15 cellular contexts compared by ENCODE assay signal in the genomic region with DNA sequence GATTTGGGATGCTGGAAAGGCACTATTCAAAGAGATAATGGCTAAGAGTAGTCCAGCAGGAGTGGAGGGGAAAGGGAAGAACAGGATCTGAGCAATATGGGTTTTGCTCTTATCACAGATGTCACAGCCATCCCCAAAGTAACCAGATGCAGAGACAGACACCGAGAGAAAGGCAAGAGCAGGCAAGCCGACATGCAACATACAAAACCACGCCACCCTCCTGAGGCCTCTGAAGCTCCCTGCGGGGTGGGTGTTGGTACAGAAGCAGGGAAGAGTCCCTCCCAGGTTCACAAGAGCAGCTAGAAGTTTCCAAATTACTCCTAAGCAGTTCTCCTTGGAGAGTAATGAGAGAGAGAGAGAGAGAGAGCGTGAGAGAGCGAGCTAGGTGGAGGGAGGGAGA. TPM values are rescaled to one million over a fixed set of nuclear protein-coding genes. Genes with fewer than 3 reads are reported as not detected.
DNase-seq lines count a peak whose midpoint lies in the region; ATAC-seq and TF ChIP-seq lines count a peak whose summit lies in the region.
"Had no signal": no experiment of that assay in that cellular context is flagged by ENCODE, and none has a peak within 500 bp of the region (broad histone marks: within the 10 kb centered on the region; RNA-seq: fewer than 3 reads in every experiment).

No MANE protein-coding gene starts in this region.

- H3K36me3 ChIP-seq in SK-N-SH (replicated peaks in 1 of 2; ENCODE audit: control insufficient read depth in 1 of 2, insufficient read depth in 2 of 2, low read length in 1 of 2) (no peaks in the 10 kb centered on the region), neural progenitor cell (no peaks in the 10 kb centered on the region)
- H3K36me3 ChIP-seq: BLaER1 had no signal

- no peak overlapping the region for H3K27ac Mint-ChIP-seq in neural progenitor cell
- H3K27ac Mint-ChIP-seq: HFFc6 had no signal

- H3K4me3 Mint-ChIP-seq in neural progenitor cell = no peak overlapping the region
- H3K4me3 Mint-ChIP-seq: HFFc6 had no signal

- 54% methylated on average over 6 of the region's 6 CpGs for WGBS in SK-N-SH (ENCODE audit: low lambda C conversion rate)

- H3K9me3 ChIP-seq in SK-N-SH (no peaks in the 10 kb centered on the region), neural progenitor cell (ENCODE audit: low read depth) (no peaks in the 10 kb centered on the region)

- H3K27me3 Mint-ChIP-seq in neural progenitor cell (ENCODE audit: insufficient read depth, low read depth) = peaks cover 7% of the 10 kb centered on the region

- H3K4me3 ChIP-seq in SK-N-SH (ENCODE audit: low read depth in 2 of 2, low read length in 1 of 2) = no peak overlapping the region
- H3K4me3 ChIP-seq in neural progenitor cell = no peak overlapping the region
- H3K4me3 ChIP-seq: BLaER1 had no signal

- H3K4me1 Mint-ChIP-seq in neural progenitor cell = no peaks in the 10 kb centered on the region

- H3K4me2 ChIP-seq in SK-N-SH (no peak overlapping the region), neural progenitor cell (no peak overlapping the region)
- H3K4me2 ChIP-seq: BLaER1 had no signal

- peak; percentile 24 for TF ChIP-seq RAD21 in SK-N-SH (IDR thresholded peaks at IDR 0.05; ENCODE audit: low read length)

- no peak for DNase-seq in SK-N-SH
- peak; percentile 7 for DNase-seq in NCI-H1694 (lab: John Stamatoyannopoulos, UW)
- DNase-seq in foreskin keratinocyte = no peak
- no peak for DNase-seq in neural progenitor cell (ENCODE audit: low spot score)
- DNase-seq in DMS53 treated with DMSO at 0.1 percent for 48 hours (lab: John Stamatoyannopoulos, UW; ENCODE audit: unreplicated experiment) = no peak
- no peak for DNase-seq in superior temporal gyrus (ENCODE audit: extremely low spot score)
- DNase-seq: 8988T, AML-193, GF-D8, HCEC 1CT, HFFc6 had no signal

- no peak overlapping the region for H2AFZ ChIP-seq in SK-N-SH (ENCODE audit: low read depth)
- peak overlapping the region; percentile 17 for H2AFZ ChIP-seq in neural progenitor cell (replicated peaks)

- CTCF ChIA-PET in SK-N-SH (lab: Yijun Ruan, JAX) = interaction anchor here (1.3 to 1.5 kb wide), 3 partner anchors 12 to 74 kb away, joined by 3 to 4 read pairs (median 3); no protein-coding TSS in a partner anchor

- H3K9ac ChIP-seq in SK-N-SH (no peak overlapping the region), neural progenitor cell (no peak overlapping the region)
- H3K9ac ChIP-seq: BLaER1 had no signal

- H3K9me2 ChIP-seq in SK-N-SH = no peaks in the 10 kb centered on the region

- ATAC-seq in SK-N-SH treated with all-trans-retinoic acid at 6 μM for 48 hours = no peak
- ATAC-seq in foreskin keratinocyte = peak; percentile 13
- ATAC-seq in HG02981 (IDR thresholded peaks at IDR 0.05; ENCODE audit: unreplicated experiment) = no peak

- no peak for TF ChIP-seq EP300 in SK-N-SH (IDR thresholded peaks at IDR 0.05; ENCODE audit: borderline replicate concordance in 1 of 2, low read depth in 1 of 2, low read length in 1 of 2)

- H3K4me1 ChIP-seq in SK-N-SH (ENCODE audit: control insufficient read depth in 1 of 2, insufficient read depth in 2 of 2, low read depth in 1 of 2, low read length in 1 of 2) = peaks cover 0 to 38% of the 10 kb centered on the region in 2 experiments; a peak in 2 of 4 replicates
- peaks cover 7% of the 10 kb centered on the region for H3K4me1 ChIP-seq in foreskin keratinocyte
- H3K4me1 ChIP-seq in neural progenitor cell = no peaks in the 10 kb centered on the region
- H3K4me1 ChIP-seq: BLaER1 had no signal

- POLR2A ChIA-PET in SK-N-SH (lab: Yijun Ruan, JAX) = no interaction called here

- TF ChIP-seq CTCF in SK-N-SH (IDR thresholded peaks at IDR 0.05) = no peak
- no peak for TF ChIP-seq CTCF in foreskin keratinocyte (conservative IDR thresholded peaks at IDR 0.05)
- no peak for TF ChIP-seq CTCF in neural progenitor cell (IDR thresholded peaks at IDR 0.05)

- H4K20me1 ChIP-seq in SK-N-SH (ENCODE audit: insufficient read depth) (no peaks in the 10 kb centered on the region), neural progenitor cell (ENCODE audit: low read depth) (no peaks in the 10 kb centered on the region)
- H4K20me1 ChIP-seq: BLaER1 had no signal

- H3K79me2 ChIP-seq in SK-N-SH (ENCODE audit: insufficient read depth) (no peaks in the 10 kb centered on the region), neural progenitor cell (ENCODE audit: low read depth) (no peaks in the 10 kb centered on the region)

- no peaks in the 10 kb centered on the region for H3K36me3 Mint-ChIP-seq in neural progenitor cell

- H3F3A ChIP-seq in SK-N-SH (replicated peaks; ENCODE audit: insufficient read depth) (no peaks in the 10 kb centered on the region), neural progenitor cell (ENCODE audit: low read depth) (no peaks in the 10 kb centered on the region)

- H3K27ac ChIP-seq in SK-N-SH (ENCODE audit: low read depth in 2 of 2, low read length in 1 of 2) (no peak overlapping the region), foreskin keratinocyte (no peak overlapping the region), neural progenitor cell (no peak overlapping the region)
- H3K27ac ChIP-seq: BLaER1 had no signal

- H3K9me3 Mint-ChIP-seq in neural progenitor cell = peaks cover 3% of the 10 kb centered on the region
- H3K9me3 Mint-ChIP-seq: HFFc6 had no signal

- H3K27me3 ChIP-seq in SK-N-SH (ENCODE audit: insufficient read depth) (no peaks in the 10 kb centered on the region; the same call in 1 of the 2 replicates), foreskin keratinocyte (peaks cover 14% of the 10 kb centered on the region), neural progenitor cell (peaks cover 74% of the 10 kb centered on the region)
- H3K27me3 ChIP-seq: BLaER1 had no signal

TF ChIP-seq in SK-N-SH treated with all-trans-retinoic acid at 6 μM for 48 hours, 23 proteins besides CTCF, POLR2A, EP300 and RAD21:
- TF ChIP-seq ESRRG (CRISPR knock-in tag; IDR thresholded peaks at IDR 0.05) = no peak
- TF ChIP-seq, protein P1, sequence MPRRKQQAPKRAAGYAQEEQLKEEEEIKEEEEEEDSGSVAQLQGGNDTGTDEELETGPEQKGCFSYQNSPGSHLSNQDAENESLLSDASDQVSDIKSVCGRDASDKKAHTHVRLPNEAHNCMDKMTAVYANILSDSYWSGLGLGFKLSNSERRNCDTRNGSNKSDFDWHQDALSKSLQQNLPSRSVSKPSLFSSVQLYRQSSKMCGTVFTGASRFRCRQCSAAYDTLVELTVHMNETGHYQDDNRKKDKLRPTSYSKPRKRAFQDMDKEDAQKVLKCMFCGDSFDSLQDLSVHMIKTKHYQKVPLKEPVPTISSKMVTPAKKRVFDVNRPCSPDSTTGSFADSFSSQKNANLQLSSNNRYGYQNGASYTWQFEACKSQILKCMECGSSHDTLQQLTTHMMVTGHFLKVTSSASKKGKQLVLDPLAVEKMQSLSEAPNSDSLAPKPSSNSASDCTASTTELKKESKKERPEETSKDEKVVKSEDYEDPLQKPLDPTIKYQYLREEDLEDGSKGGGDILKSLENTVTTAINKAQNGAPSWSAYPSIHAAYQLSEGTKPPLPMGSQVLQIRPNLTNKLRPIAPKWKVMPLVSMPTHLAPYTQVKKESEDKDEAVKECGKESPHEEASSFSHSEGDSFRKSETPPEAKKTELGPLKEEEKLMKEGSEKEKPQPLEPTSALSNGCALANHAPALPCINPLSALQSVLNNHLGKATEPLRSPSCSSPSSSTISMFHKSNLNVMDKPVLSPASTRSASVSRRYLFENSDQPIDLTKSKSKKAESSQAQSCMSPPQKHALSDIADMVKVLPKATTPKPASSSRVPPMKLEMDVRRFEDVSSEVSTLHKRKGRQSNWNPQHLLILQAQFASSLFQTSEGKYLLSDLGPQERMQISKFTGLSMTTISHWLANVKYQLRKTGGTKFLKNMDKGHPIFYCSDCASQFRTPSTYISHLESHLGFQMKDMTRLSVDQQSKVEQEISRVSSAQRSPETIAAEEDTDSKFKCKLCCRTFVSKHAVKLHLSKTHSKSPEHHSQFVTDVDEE (CRISPR knock-in tag; IDR thresholded peaks at IDR 0.05) = no peak
- no peak for TF ChIP-seq ARNTL (CRISPR knock-in tag; IDR thresholded peaks at IDR 0.05; ENCODE audit: borderline replicate concordance, low read depth)
- TF ChIP-seq ISL1 (CRISPR knock-in tag; IDR thresholded peaks at IDR 0.05) = no peak
- no peak for TF ChIP-seq ZFP30 (CRISPR knock-in tag; IDR thresholded peaks at IDR 0.05)
- no peak for TF ChIP-seq SNAI2 (CRISPR knock-in tag; IDR thresholded peaks at IDR 0.05)
- no peak for TF ChIP-seq RARB (CRISPR knock-in tag; IDR thresholded peaks at IDR 0.05)
- no peak for TF ChIP-seq TOX (CRISPR knock-in tag; IDR thresholded peaks at IDR 0.05; ENCODE audit: borderline replicate concordance)
- TF ChIP-seq OSR1 (CRISPR knock-in tag; IDR thresholded peaks at IDR 0.05) = no peak
TF ChIP-seq in SK-N-SH treated with all-trans-retinoic acid at 6 μM for 48 hours: peak in this region for 0.

RNA-seq across cellular contexts. Expression of a gene that starts 10.8 kb away (rescaled TPM):
- polyA plus RNA-seq in SK-N-SH (2012; rRNA removed) (0.03 TPM in 1 of 2 replicates, not detected in the other), foreskin keratinocyte (not detected in 2 replicates)
- polyA plus RNA-seq in SK-N-SH (2012; cell fraction: cytosol; rRNA removed) = not detected in 2 replicates
- not detected in 2 replicates for polyA plus RNA-seq in SK-N-SH (2012; cell fraction: nucleus; rRNA removed)
- total RNA-seq in foreskin keratinocyte (not detected in 2 replicates), neural progenitor cell (ENCODE audit: low replicate concordance) (not detected in 2 replicates)
- total RNA-seq: H4, HFFc6 had no signal

RNA-seq across cellular contexts. Expression of a gene that starts 54.8 kb away (rescaled TPM):
- 0.08 TPM in 1 of 2 replicates, not detected in the other for polyA plus RNA-seq in SK-N-SH (2012; rRNA removed)
- not detected in 2 replicates for polyA plus RNA-seq in SK-N-SH (2012; cell fraction: cytosol; rRNA removed)
- 0.08 TPM in 1 of 2 replicates, not detected in the other for polyA plus RNA-seq in SK-N-SH (2012; cell fraction: nucleus; rRNA removed)
- not detected in 2 replicates for total RNA-seq in foreskin keratinocyte
- polyA plus RNA-seq in foreskin keratinocyte = not detected in 2 replicates
- not detected in 2 replicates for total RNA-seq in neural progenitor cell (ENCODE audit: low replicate concordance)
- total RNA-seq: H4, HFFc6 had no signal

RNA-seq across cellular contexts. Expression of a gene that starts 58.6 kb away (rescaled TPM):
- 1.7 TPM in 2 replicates for polyA plus RNA-seq in SK-N-SH (2012; rRNA removed)
- 0.84 and 1.6 TPM in 2 replicates for polyA plus RNA-seq in SK-N-SH (2012; cell fraction: cytosol; rRNA removed)
- polyA plus RNA-seq in SK-N-SH (2012; cell fraction: nucleus; rRNA removed) = 1.1 and 1.4 TPM in 2 replicates
- total RNA-seq in foreskin keratinocyte = not detected in 2 replicates
- not detected in 2 replicates for polyA plus RNA-seq in foreskin keratinocyte
- not detected in 2 replicates for total RNA-seq in neural progenitor cell (ENCODE audit: low replicate concordance)
- total RNA-seq: H4, HFFc6 had no signal
